Comparison of ENCODE assay signal across 8 cellular contexts in genomic region chr13:99969368-99969933, GRCh38. TPM values are rescaled to one million over a fixed set of nuclear protein-coding genes. Genes with fewer than 3 reads are reported as not detected.
A peak's percentile ranks its signal among the peaks of the same experiment; 100 is the strongest.
DNase-seq lines count a peak whose midpoint lies in the region; ATAC-seq and TF ChIP-seq lines count a peak whose summit lies in the region.

No MANE protein-coding gene starts in this region.

- ATAC-seq in GM21390 (IDR thresholded peaks at IDR 0.05; ENCODE audit: unreplicated experiment) (no peak), GM19463 (IDR thresholded peaks at IDR 0.05; ENCODE audit: unreplicated experiment) (no peak)

- peaks cover 0 to 2% (median 0%) of the 10 kb centered on the region in 3 donors for H3K36me3 Mint-ChIP-seq in CD8-positive, alpha-beta memory T cell
- no peaks in the 10 kb centered on the region for H3K36me3 Mint-ChIP-seq in nephron progenitor cell (ENCODE audit: low read depth)

- peaks cover 17% of the 10 kb centered on the region for H3K4me1 ChIP-seq in CD8-positive, alpha-beta memory T cell (ENCODE audit: insufficient read depth, low read length)
- H3K4me1 ChIP-seq in tibial nerve, result peaks cover 0 to 39% (median 23%) of the 10 kb centered on the region in 4 donors

- H3K27me3 Mint-ChIP-seq in CD8-positive, alpha-beta memory T cell, result peaks cover 68 to 74% of the 10 kb centered on the region in 2 donors
- H3K27me3 Mint-ChIP-seq in nephron progenitor cell (ENCODE audit: low read depth, poor library complexity), result peaks cover 75% of the 10 kb centered on the region

- no peak for DNase-seq in CD8-positive, alpha-beta memory T cell
- DNase-seq in NB4 (ENCODE audit: low read depth), result no peak
- DNase-seq in caudate nucleus (lab: John Stamatoyannopoulos, UW), result no peak
- DNase-seq in nephron progenitor cell, result peak; percentile 61
- no peak for DNase-seq in NK-92 treated with Interleukin-12 subunit alpha and Interleukin-12 subunit beta, amount 100 ng/mL, for 24 hours (lab: John Stamatoyannopoulos, UW)
- DNase-seq in tibial nerve (ENCODE audit: low spot score in 2 of 2), result no peak

- peak overlapping the region; percentile 76 to 95 (median 86) for H3K4me3 Mint-ChIP-seq in CD8-positive, alpha-beta memory T cell
- peak overlapping the region; percentile 95 for H3K4me3 Mint-ChIP-seq in nephron progenitor cell

- TF ChIP-seq EP300 in tibial nerve (IDR thresholded peaks at IDR 0.05), result no peak

- POLR2A ChIA-PET in CD8-positive, alpha-beta memory T cell (lab: Charles Lee), result interaction anchor here (0.7 kb wide), 2 partner anchors 11 to 314 kb away, joined by 4 to 5 read pairs; no protein-coding TSS in a partner anchor

- TF ChIP-seq POLR2A in NB4 (IDR thresholded peaks at IDR 0.05; ENCODE audit: extremely low read depth, insufficient read length), result no peak
- no peak for TF ChIP-seq POLR2A in tibial nerve (IDR thresholded peaks at IDR 0.05)

- WGBS in tibial nerve, 2 donors, result 4 to 6% methylated on average over 50 to 57 of the region's 60 CpGs

- peaks cover 16% of the 10 kb centered on the region for H3K9me3 ChIP-seq in CD8-positive, alpha-beta memory T cell (ENCODE audit: low read length)
- H3K9me3 ChIP-seq in tibial nerve, result peaks cover 0 to 6% (median 0%) of the 10 kb centered on the region in 4 donors

- CTCF ChIA-PET in CD8-positive, alpha-beta memory T cell (lab: Charles Lee), result interaction anchor here (1.0 to 1.3 kb wide), 4 partner anchors 14 to 27 kb away, joined by 3 read pairs; no protein-coding TSS in a partner anchor

- peaks cover 74% of the 10 kb centered on the region for H3K27me3 ChIP-seq in CD8-positive, alpha-beta memory T cell (ENCODE audit: insufficient read depth, low read length, poor library complexity, severe bottlenecking)
- H3K27me3 ChIP-seq in tibial nerve, result peaks cover 11 to 95% of the 10 kb centered on the region in 2 donors

- no peak overlapping the region for H3K27ac ChIP-seq in CD8-positive, alpha-beta memory T cell (ENCODE audit: low read depth, low read length)
- H3K27ac ChIP-seq in caudate nucleus (ENCODE audit: low read depth, low read length) (peak overlapping the region; percentile 64), tibial nerve (no peak overlapping the region)

- no peaks in the 10 kb centered on the region for H3K36me3 ChIP-seq in CD8-positive, alpha-beta memory T cell (ENCODE audit: insufficient read depth, low read length)
- H3K36me3 ChIP-seq in tibial nerve, result no peaks in the 10 kb centered on the region

- H3K27ac Mint-ChIP-seq in CD8-positive, alpha-beta memory T cell, result peak overlapping the region in 6 of 8 donors; percentile 78 to 87 (median 84)
- peak overlapping the region; percentile 83 for H3K27ac Mint-ChIP-seq in nephron progenitor cell

- H3K9me3 Mint-ChIP-seq in CD8-positive, alpha-beta memory T cell, result peaks cover 15 to 41% (median 37%) of the 10 kb centered on the region in 5 donors
- no peaks in the 10 kb centered on the region for H3K9me3 Mint-ChIP-seq in nephron progenitor cell

- no peak overlapping the region for H3K4me3 ChIP-seq in CD8-positive, alpha-beta memory T cell (ENCODE audit: low read length)
- H3K4me3 ChIP-seq in NB4 (ENCODE audit: low read depth, low read length) (peak overlapping the region; percentile 21), tibial nerve (peak overlapping the region in 2 of 4 donors; percentile 7 to 33)

- TF ChIP-seq CTCF in NB4 (IDR thresholded peaks at IDR 0.05; ENCODE audit: low read depth, low read length) (no peak), nephron progenitor cell (IDR thresholded peaks at IDR 0.05) (no peak), tibial nerve (IDR thresholded peaks at IDR 0.05) (no peak)

- peaks cover 24 to 28% (median 24%) of the 10 kb centered on the region in 3 donors for H3K4me1 Mint-ChIP-seq in CD8-positive, alpha-beta memory T cell
- peaks cover 40% of the 10 kb centered on the region for H3K4me1 Mint-ChIP-seq in nephron progenitor cell

RNA-seq across cellular contexts. Expression of gene ZIC5, which starts 2.1 kb away (rescaled TPM):
- total RNA-seq in CD8-positive, alpha-beta memory T cell, result not detected
- polyA plus RNA-seq in CD8-positive, alpha-beta memory T cell, result not detected
- not detected for total RNA-seq in tibial nerve

RNA-seq across cellular contexts. Expression of gene ZIC2, which starts 12.1 kb away (rescaled TPM):
- not detected for total RNA-seq in CD8-positive, alpha-beta memory T cell
- not detected for polyA plus RNA-seq in CD8-positive, alpha-beta memory T cell
- not detected for total RNA-seq in tibial nerve
